ENCODE assay signal across 6 cellular contexts in the genomic region with DNA sequence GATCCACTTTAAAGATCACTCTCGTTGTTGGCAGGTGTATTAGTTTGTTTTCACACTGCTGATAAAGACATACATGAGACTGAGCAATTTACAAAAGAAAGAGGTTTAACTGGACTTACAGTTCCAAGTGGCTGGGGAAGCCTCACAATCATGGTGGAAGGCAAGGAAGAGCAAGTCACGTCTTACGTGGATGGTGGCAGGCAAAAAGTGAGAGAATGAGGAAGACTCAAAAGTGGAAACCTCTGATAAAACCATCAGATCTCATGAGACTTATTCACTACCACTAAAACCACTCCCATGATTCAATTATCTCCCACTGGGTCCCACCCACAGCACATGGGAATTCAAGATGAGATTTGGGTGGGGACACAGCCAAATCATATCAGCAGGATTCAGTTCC. TPM values are rescaled to one million over a fixed set of nuclear protein-coding genes. Genes with fewer than 3 reads are reported as not detected.
"Had no signal": no experiment of that assay in that cellular context is flagged by ENCODE, and none has a peak within 500 bp of the region (broad histone marks: within the 10 kb centered on the region; RNA-seq: fewer than 3 reads in every experiment).

No MANE protein-coding gene starts in this region.

RNA-seq across cellular contexts. Expression of gene SLC6A20, which starts 47.3 kb away (rescaled TPM):
- total RNA-seq: dermis microvascular lymphatic vessel endothelial cell, glomerular endothelial cell, left ventricle myocardium superior, lung microvascular endothelial cell, mesothelial cell of epicardium had no signal
- polyA plus RNA-seq: naive thymus-derived CD8-positive, alpha-beta T cell had no signal
